11 cellular contexts compared by ENCODE assay signal in genomic region chr2:174117951-174118930, GRCh38.
A peak's percentile ranks its signal among the peaks of the same experiment; 100 is the strongest.
DNase-seq lines count a peak whose midpoint lies in the region; ATAC-seq and TF ChIP-seq lines count a peak whose summit lies in the region.
"Had no signal": no experiment of that assay in that cellular context is flagged by ENCODE, and none has a peak within 500 bp of the region (broad histone marks: within the 10 kb centered on the region; RNA-seq: fewer than 3 reads in every experiment).

No MANE protein-coding gene starts in this region.

- no peak for ATAC-seq in HG03432 (IDR thresholded peaks at IDR 0.05; ENCODE audit: unreplicated experiment)

- no peaks in the 10 kb centered on the region for H3K27me3 Mint-ChIP-seq in mesothelial cell of epicardium (ENCODE audit: low read depth)

- no peaks in the 10 kb centered on the region for H3K27me3 ChIP-seq in H7 (ENCODE audit: control insufficient read depth, insufficient read depth, low read length)
- H3K27me3 ChIP-seq: spleen had no signal

- DNase-seq in DMS 273 treated with DMSO at 0.1 percent for 48 hours (lab: John Stamatoyannopoulos, UW) (peak; percentile 78), NCI-H2171 (lab: John Stamatoyannopoulos, UW) (peak; percentile 66), cerebellum (ENCODE audit: low spot score) (peak; percentile 7), mesothelial cell of epicardium (ENCODE audit: low spot score in 2 of 2, unreplicated experiment in 2 of 2) (no peak), SHP77 (lab: John Stamatoyannopoulos, UW) (no peak), NCI-H2227 treated with DMSO at 0.1 percent for 48 hours (lab: John Stamatoyannopoulos, UW) (no peak), H7 (no peak)
- DNase-seq: cortex of kidney, NCI-H146, spleen had no signal

- peak overlapping the region; percentile 35 for H3K27ac Mint-ChIP-seq in mesothelial cell of epicardium

- TF ChIP-seq CTCF in mesothelial cell of epicardium (IDR thresholded peaks at IDR 0.05; ENCODE audit: unreplicated experiment): no peak

- H3K4me3 ChIP-seq in H7 (ENCODE audit: insufficient read depth, low read depth, low read length): no peak overlapping the region
- H3K4me3 ChIP-seq: spleen had no signal

- H3K36me3 ChIP-seq in H7 (replicated peaks; ENCODE audit: control insufficient read depth, insufficient read depth, low read length): no peaks in the 10 kb centered on the region

- H3K9me3 Mint-ChIP-seq in mesothelial cell of epicardium: no peaks in the 10 kb centered on the region

- peaks cover 32% of the 10 kb centered on the region for H3K4me1 Mint-ChIP-seq in mesothelial cell of epicardium

- H3K4me3 Mint-ChIP-seq in mesothelial cell of epicardium: no peak overlapping the region

- peaks cover 5% of the 10 kb centered on the region for H3K36me3 Mint-ChIP-seq in mesothelial cell of epicardium

Comparison
In these comparisons a context has a peak if more than half of its experiments do, and no peak if none do; other contexts are left out.
1. DNase-seq: peak in DMS 273 treated with DMSO at 0.1 percent for 48 hours (single experiment), NCI-H2171 (single experiment) and cerebellum (single experiment); none in mesothelial cell of epicardium (0 of 2), SHP77 (0 of 2), NCI-H2227 treated with DMSO at 0.1 percent for 48 hours (single experiment) and H7 (single experiment).